ENCODE assay signal across 20 cellular contexts in the genomic region with DNA sequence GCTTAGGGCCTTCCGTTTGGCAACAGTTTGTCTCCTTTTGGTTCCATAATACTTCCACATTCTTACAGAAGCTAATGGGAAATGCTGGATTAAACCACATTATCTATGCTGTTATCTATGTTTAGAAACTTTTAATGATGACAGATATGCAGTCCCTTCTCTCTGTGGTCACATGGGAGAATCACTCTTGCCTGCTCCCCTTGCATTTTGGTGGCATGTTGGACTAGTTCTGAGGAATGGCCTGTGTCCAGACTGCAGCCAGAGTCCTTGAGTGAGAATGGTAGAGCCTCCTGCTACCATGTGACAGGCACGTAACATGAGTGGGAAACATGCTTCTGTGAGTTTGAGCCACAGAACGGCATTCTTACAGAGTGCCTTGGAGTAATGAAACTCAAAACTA.
"Had no signal": no experiment of that assay in that cellular context is flagged by ENCODE, and none has a peak within 500 bp of the region (broad histone marks: within the 10 kb centered on the region; RNA-seq: fewer than 3 reads in every experiment).

No MANE protein-coding gene starts in this region.

- H3K9me3 ChIP-seq: mucosa of descending colon had no signal

- H2AFZ ChIP-seq: parathyroid adenoma had no signal

- H3K9ac ChIP-seq: parathyroid adenoma had no signal

- H3K27ac Mint-ChIP-seq: activated CD4-positive, alpha-beta T cell treated with anti-CD3 and anti-CD28 coated beads, Interleukin-2, amount 10 ng/mL, durations not matched to agents 7 days and 5 days; activated naive CD8-positive, alpha-beta T cell treated with anti-CD3 and anti-CD28 coated beads, Interleukin-2, amount 50 U/mL, for 24 hours; natural killer cell; T-cell; type B pancreatic cell had no signal

- H3K4me3 ChIP-seq: esophagus squamous epithelium, mucosa of descending colon, SK-N-MC had no signal

- H3K4me1 Mint-ChIP-seq: T-cell had no signal

- H3K4me3 Mint-ChIP-seq: activated CD4-positive, alpha-beta T cell treated with anti-CD3 and anti-CD28 coated beads, Interleukin-2, amount 10 ng/mL, durations not matched to agents 7 days and 5 days; activated naive CD8-positive, alpha-beta T cell treated with anti-CD3 and anti-CD28 coated beads, Interleukin-2, amount 50 U/mL, for 24 hours; immature natural killer cell; natural killer cell; T-cell; type B pancreatic cell had no signal

- H3K27ac ChIP-seq: esophagus squamous epithelium, neutrophil, parathyroid adenoma, SK-N-MC had no signal

- H3K27me3 ChIP-seq: esophagus squamous epithelium, neutrophil had no signal

- H3K36me3 ChIP-seq: esophagus squamous epithelium, neutrophil had no signal

- H3K9me3 Mint-ChIP-seq: activated naive CD8-positive, alpha-beta T cell treated with anti-CD3 and anti-CD28 coated beads, Interleukin-2, amount 50 U/mL, for 24 hours; T-cell; type B pancreatic cell had no signal

- ATAC-seq: activated naive CD8-positive, alpha-beta T cell treated with anti-CD3 and anti-CD28 coated beads, Interleukin-2, amount 50 U/mL, for 24 hours; mucosa of descending colon; natural killer cell; T-cell had no signal

- FAIRE-seq: colon had no signal

- H3K27me3 Mint-ChIP-seq: activated naive CD8-positive, alpha-beta T cell treated with anti-CD3 and anti-CD28 coated beads, Interleukin-2, amount 50 U/mL, for 24 hours; type B pancreatic cell had no signal

- H3K36me3 Mint-ChIP-seq: immature natural killer cell, natural killer cell, T-cell had no signal

- DNase-seq: activated CD4-positive, alpha-beta T cell treated with anti-CD3 and anti-CD28 coated beads, Interleukin-2, amount 10 ng/mL, durations not matched to agents 7 days and 5 days; activated naive CD4-positive, alpha-beta T cell treated with Interleukin-2 at 50 U/mL for 16 hours; activated naive CD8-positive, alpha-beta T cell treated with anti-CD3 and anti-CD28 coated beads, Interleukin-2, amount 50 U/mL, for 24 hours; esophagus squamous epithelium; glutamatergic neuron; immature natural killer cell; mammary epithelial cell; mucosa of descending colon; natural killer cell; stimulated activated CD4-positive, alpha-beta T cell treated with anti-CD3 and anti-CD28 coated beads, Interleukin-15, amount 100 ng/mL, for 24 hours; stimulated activated CD4-positive, alpha-beta T cell treated with anti-CD3 and anti-CD28 coated beads, Interleukin-4, amount 100 ng/mL, for 4 hours; stimulated activated CD8-positive, alpha-beta memory T cell treated with anti-CD3 and anti-CD28 coated beads, Interleukin-4, amount 100 ng/mL, for 48 hours; stimulated activated naive CD4-positive, alpha-beta T cell treated with Interleukin-2 at 50 U/mL for 16 hours; T-cell; T-helper 9 cell had no signal
